ENCODE assay signal across 28 cellular contexts in genomic region chr14:53285806-53286205, GRCh38.
A peak's percentile ranks its signal among the peaks of the same experiment; 100 is the strongest.
DNase-seq lines count a peak whose midpoint lies in the region; TF ChIP-seq lines count a peak whose summit lies in the region.
"Had no signal": no experiment of that assay in that cellular context is flagged by ENCODE, and none has a peak within 500 bp of the region (broad histone marks: within the 10 kb centered on the region; RNA-seq: fewer than 3 reads in every experiment).

No MANE protein-coding gene starts in this region.

- H3K18ac ChIP-seq in H9 (ENCODE audit: insufficient read length, low read depth, low read length): no peak overlapping the region

- no peak overlapping the region for H4K91ac ChIP-seq in H9 (ENCODE audit: insufficient read length, low read depth, low read length)

- no peak overlapping the region for H3K4ac ChIP-seq in H9 (ENCODE audit: low read depth, low read length)

- no peak overlapping the region for H3K27ac ChIP-seq in C4-2B
- no peak overlapping the region for H3K27ac ChIP-seq in H9 (ENCODE audit: insufficient read length, low read depth, low read length)
- no peak overlapping the region for H3K27ac ChIP-seq in CD8-positive, alpha-beta memory T cell (ENCODE audit: low read depth, low read length)
- H3K27ac ChIP-seq: ascending aorta, dorsolateral prefrontal cortex, heart left ventricle, prostate gland, transverse colon had no signal

- no peaks in the 10 kb centered on the region for H3K79me2 ChIP-seq in H9 (ENCODE audit: insufficient read depth, low read length)

- H3K23me2 ChIP-seq in H9 (ENCODE audit: insufficient read length, low read depth, low read length, poor library complexity, severe bottlenecking): no peaks in the 10 kb centered on the region

- no peak overlapping the region for H3K4me3 Mint-ChIP-seq in H9
- no peak overlapping the region for H3K4me3 Mint-ChIP-seq in CD8-positive, alpha-beta memory T cell
- H3K4me3 Mint-ChIP-seq: activated naive CD4-positive, alpha-beta T cell treated with anti-CD3 and anti-CD28 coated beads, Interleukin-2, amount 50 U/mL, for 24 hours; activated T-helper 17 cell treated with anti-CD3 and anti-CD28 coated beads, Interleukin-2, amount 50 U/mL, for 72 hours; central memory CD8-positive, alpha-beta T cell; HFFc6; memory B cell had no signal

- no peak overlapping the region for H4K5ac ChIP-seq in H9 (ENCODE audit: insufficient read length, low read depth, low read length)

- POLR2A ChIA-PET in CD8-positive, alpha-beta memory T cell (lab: Charles Lee): no interaction called here

- CTCF ChIA-PET in CD8-positive, alpha-beta memory T cell (lab: Charles Lee): no interaction called here

- H2BK120ac ChIP-seq in H9 (ENCODE audit: low read depth, low read length, poor library complexity, severe bottlenecking): no peak overlapping the region

- H3K56ac ChIP-seq in H9 (ENCODE audit: insufficient read length, low read depth, low read length): no peak overlapping the region

- H3K4me2 ChIP-seq in H9 (ENCODE audit: insufficient read depth, insufficient read length, low read length): no peak overlapping the region

- H2AK5ac ChIP-seq in H9 (ENCODE audit: insufficient read length, low read length): no peak overlapping the region

- H3T11ph ChIP-seq in H9 (ENCODE audit: low read length): no peak overlapping the region

- no peaks in the 10 kb centered on the region for H3K27me3 ChIP-seq in H9 (ENCODE audit: insufficient read depth, low read length)
- no peaks in the 10 kb centered on the region for H3K27me3 ChIP-seq in CD8-positive, alpha-beta memory T cell (ENCODE audit: insufficient read depth, low read length, poor library complexity, severe bottlenecking)
- H3K27me3 ChIP-seq: ascending aorta, dorsolateral prefrontal cortex, heart left ventricle, transverse colon had no signal

- no peak overlapping the region for H3K27ac Mint-ChIP-seq in H9
- no peak overlapping the region for H3K27ac Mint-ChIP-seq in CD8-positive, alpha-beta memory T cell
- H3K27ac Mint-ChIP-seq: activated naive CD4-positive, alpha-beta T cell treated with anti-CD3 and anti-CD28 coated beads, Interleukin-2, amount 50 U/mL, for 24 hours; activated T-helper 17 cell treated with anti-CD3 and anti-CD28 coated beads, Interleukin-2, amount 50 U/mL, for 72 hours; HFFc6; memory B cell had no signal

- H2AFZ ChIP-seq in H9 (ENCODE audit: low read length): no peak overlapping the region

- no CpG with 5 or more reads among the region's 4 CpGs for WGBS in H9 (ENCODE audit: extremely low coverage, insufficient read length, low lambda C conversion rate)

- H2BK15ac ChIP-seq in H9 (ENCODE audit: low read depth, low read length): no peak overlapping the region

- no peak overlapping the region for H3K23ac ChIP-seq in H9 (ENCODE audit: insufficient read length, low read depth, low read length)

- H3K9me3 Mint-ChIP-seq in H9: peaks cover 0 to 8% of the 10 kb centered on the region in 2 experiments; a peak in 4 of 5 replicates
- H3K9me3 Mint-ChIP-seq in CD8-positive, alpha-beta memory T cell: peaks cover 1 to 14% (median 4%) of the 10 kb centered on the region in 5 donors
- H3K9me3 Mint-ChIP-seq: activated naive CD4-positive, alpha-beta T cell treated with anti-CD3 and anti-CD28 coated beads, Interleukin-2, amount 50 U/mL, for 24 hours had no signal

- H3K14ac ChIP-seq in H9 (ENCODE audit: insufficient read depth, low read length): no peak overlapping the region

- DNase-seq in H9 (no peak), RPMI7951 (ENCODE audit: low read depth) (peak; percentile 24), fibroblast of villous mesenchyme (ENCODE audit: low read depth) (peak; percentile 80), SKM-1 (lab: John Stamatoyannopoulos, UW; ENCODE audit: unreplicated experiment) (no peak), inferior parietal cortex (ENCODE audit: extremely low spot score) (no peak)
- no peak for DNase-seq in CD8-positive, alpha-beta memory T cell
- DNase-seq: activated CD4-positive, alpha-beta T cell treated with anti-CD3 and anti-CD28 coated beads, Interleukin-2, amount 50 U/mL, for 4 hours; activated CD4-positive, CD25-positive, alpha-beta regulatory T cell; activated CD8-positive, alpha-beta memory T cell treated with anti-CD3 and anti-CD28 coated beads, Interleukin-2, amount 50 U/mL, for 4 hours; AML-193; DND-41; dorsolateral prefrontal cortex; heart left ventricle; HFFc6; left colon; NCI-H1048; NCI-H1694 treated with DMSO at 0.1 percent for 48 hours; NCI-H69; SHP77; SW 1271; transverse colon had no signal

- no peaks in the 10 kb centered on the region for H3K4me1 ChIP-seq in H9 (ENCODE audit: insufficient read depth, low read length)
- no peaks in the 10 kb centered on the region for H3K4me1 ChIP-seq in CD8-positive, alpha-beta memory T cell (ENCODE audit: insufficient read depth, low read length)
- H3K4me1 ChIP-seq: ascending aorta, heart left ventricle, prostate gland, transverse colon had no signal

- no peaks in the 10 kb centered on the region for H3K36me3 ChIP-seq in CD8-positive, alpha-beta memory T cell (ENCODE audit: insufficient read depth, low read length)
- H3K36me3 ChIP-seq: ascending aorta, heart left ventricle, prostate gland, transverse colon had no signal

- no peak overlapping the region for H2BK5ac ChIP-seq in H9 (ENCODE audit: insufficient read length, low read length)

- no peaks in the 10 kb centered on the region for H3K79me1 ChIP-seq in H9 (ENCODE audit: insufficient read depth, low read depth, low read length, poor library complexity, severe bottlenecking)

- H3K36me3 Mint-ChIP-seq in H9 (ENCODE audit: insufficient read depth in 1 of 3, low read depth in 3 of 3): peaks cover 0 to 2% (median 1%) of the 10 kb centered on the region in 3 experiments; a peak in 2 of 7 replicates
- peaks cover 0 to 21% (median 0%) of the 10 kb centered on the region in 3 donors for H3K36me3 Mint-ChIP-seq in CD8-positive, alpha-beta memory T cell

- H3K4me1 Mint-ChIP-seq in H9: no peaks in the 10 kb centered on the region
- no peaks in the 10 kb centered on the region for H3K4me1 Mint-ChIP-seq in CD8-positive, alpha-beta memory T cell
- H3K4me1 Mint-ChIP-seq: activated naive CD4-positive, alpha-beta T cell treated with anti-CD3 and anti-CD28 coated beads, Interleukin-2, amount 50 U/mL, for 24 hours; activated T-helper 17 cell treated with anti-CD3 and anti-CD28 coated beads, Interleukin-2, amount 50 U/mL, for 72 hours; central memory CD8-positive, alpha-beta T cell; memory B cell had no signal

- TF ChIP-seq CTCF in C4-2B (conservative IDR thresholded peaks at IDR 0.05) (peak; percentile 24), H9 (conservative IDR thresholded peaks at IDR 0.05) (0 out of 3 replicates have a peak, but pooled peaks have one; percentile 9), fibroblast of villous mesenchyme (IDR thresholded peaks at IDR 0.05; ENCODE audit: insufficient read depth, low read depth, low read length) (no peak)

- H2BK20ac ChIP-seq in H9 (ENCODE audit: low read depth, low read length, poor library complexity, severe bottlenecking): no peak overlapping the region

- H4K8ac ChIP-seq in H9 (replicated peaks; ENCODE audit: insufficient read length, low read depth, low read length): no peak overlapping the region

- no peak overlapping the region for H3K4me3 ChIP-seq in fibroblast of villous mesenchyme (ENCODE audit: low read depth, low read length)
- no peak overlapping the region for H3K4me3 ChIP-seq in CD8-positive, alpha-beta memory T cell (ENCODE audit: low read length)
- H3K4me3 ChIP-seq: ascending aorta, dorsolateral prefrontal cortex, heart left ventricle, prostate gland, transverse colon had no signal

- no peak overlapping the region for H2BK12ac ChIP-seq in H9 (ENCODE audit: insufficient read length, low read depth, low read length)

- no peaks in the 10 kb centered on the region for H3K9me3 ChIP-seq in H9 (ENCODE audit: control insufficient read depth, low read depth, low read length)
- H3K9me3 ChIP-seq in CD8-positive, alpha-beta memory T cell (ENCODE audit: low read length): no peaks in the 10 kb centered on the region
- H3K9me3 ChIP-seq: prostate gland had no signal

- H3K27me3 Mint-ChIP-seq in H9 (ENCODE audit: low read depth): no peaks in the 10 kb centered on the region
- no peaks in the 10 kb centered on the region for H3K27me3 Mint-ChIP-seq in CD8-positive, alpha-beta memory T cell
- H3K27me3 Mint-ChIP-seq: activated naive CD4-positive, alpha-beta T cell treated with anti-CD3 and anti-CD28 coated beads, Interleukin-2, amount 50 U/mL, for 24 hours; activated T-helper 17 cell treated with anti-CD3 and anti-CD28 coated beads, Interleukin-2, amount 50 U/mL, for 72 hours; central memory CD8-positive, alpha-beta T cell; memory B cell had no signal

- H3K9ac ChIP-seq in H9 (ENCODE audit: extremely low read depth, insufficient read length, low read length): no peak overlapping the region

- H4K20me1 ChIP-seq in H9 (ENCODE audit: control insufficient read depth, insufficient read depth, insufficient read length): no peaks in the 10 kb centered on the region

Comparison
In these comparisons a context has a peak if more than half of its experiments do, and no peak if none do; other contexts are left out.
1. DNase-seq: peak in RPMI7951 (single experiment) and fibroblast of villous mesenchyme (single experiment); none in H9 (single experiment), SKM-1 (single experiment), inferior parietal cortex (single experiment) and CD8-positive, alpha-beta memory T cell (0 of 5).